In the genomic region with DNA sequence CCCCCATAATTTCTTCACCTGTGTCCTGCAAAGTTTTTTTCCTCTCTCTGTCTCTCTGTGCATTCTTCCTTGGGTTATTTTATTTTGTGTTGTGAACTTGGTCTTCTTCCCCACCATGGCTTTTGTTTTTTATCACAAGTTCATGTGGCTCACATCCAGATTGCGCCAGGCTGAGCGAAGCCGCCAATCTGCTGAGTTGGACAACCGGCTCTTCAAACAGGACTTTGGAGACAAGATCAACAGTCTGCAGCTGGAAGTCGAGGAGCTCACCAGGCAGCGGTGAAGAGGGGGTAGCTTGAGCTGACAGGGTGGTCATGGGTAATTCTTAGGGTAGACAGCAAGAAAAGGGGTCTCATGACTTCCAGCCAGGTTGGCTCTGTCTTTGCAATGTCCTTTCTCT, we compare ENCODE assay signal across 2 cellular contexts.
TF ChIP-seq lines count a peak whose summit lies in the region.

No MANE protein-coding gene starts in this region.

TF ChIP-seq in liver, 16 proteins besides CTCF, POLR2A, EP300 and RAD21 (continued from another document):
- TF ChIP-seq REST (IDR thresholded peaks at IDR 0.05) (no peak), ZBTB33 (IDR thresholded peaks at IDR 0.05) (no peak), HNF4G (IDR thresholded peaks at IDR 0.05) (no peak), ATF3 (IDR thresholded peaks at IDR 0.05) (no peak), FOXA1 (IDR thresholded peaks at IDR 0.05) (peak; percentile 17), SP1 (IDR thresholded peaks at IDR 0.05) (no peak), EGR1 (IDR thresholded peaks at IDR 0.05; ENCODE audit: low read depth in 2 of 2) (no peak), YY1 (IDR thresholded peaks at IDR 0.05) (peak; percentile 30), FOXA2 (IDR thresholded peaks at IDR 0.05) (no peak), TAF1 (conservative IDR thresholded peaks at IDR 0.05) (no peak), GABPA (IDR thresholded peaks at IDR 0.05 in 1 of 2, conservative IDR thresholded peaks at IDR 0.05 in 1 of 2) (no peak), NR2F2 (IDR thresholded peaks at IDR 0.05) (no peak), RXRA (IDR thresholded peaks at IDR 0.05) (peak in 1 of 2 donors; percentile 30)
- TF ChIP-seq, protein P1, sequence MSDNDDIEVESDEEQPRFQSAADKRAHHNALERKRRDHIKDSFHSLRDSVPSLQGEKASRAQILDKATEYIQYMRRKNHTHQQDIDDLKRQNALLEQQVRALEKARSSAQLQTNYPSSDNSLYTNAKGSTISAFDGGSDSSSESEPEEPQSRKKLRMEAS (IDR thresholded peaks at IDR 0.05), result no peak

TF ChIP-seq in HepG2, 621 proteins besides CTCF, POLR2A, EP300 and RAD21 (continued from another document):
- TF ChIP-seq GABPA (IDR thresholded peaks at IDR 0.05; ENCODE audit: low read depth, low read length) (no peak), GABPA (CRISPR knock-in tag; IDR thresholded peaks at IDR 0.05; ENCODE audit: low read depth) (no peak), NR2F2 (IDR thresholded peaks at IDR 0.05; ENCODE audit: borderline replicate concordance, low read depth) (no peak), ZNF615 (CRISPR knock-in tag; IDR thresholded peaks at IDR 0.05; ENCODE audit: borderline replicate concordance) (no peak), ZFP36 (IDR thresholded peaks at IDR 0.05; ENCODE audit: borderline replicate concordance, low read depth, low read length, partially characterized antibody) (no peak), ZNF788 (CRISPR knock-in tag; IDR thresholded peaks at IDR 0.05; ENCODE audit: borderline replicate concordance) (no peak), ZFY (CRISPR knock-in tag; IDR thresholded peaks at IDR 0.05) (no peak), STAT6 (CRISPR knock-in tag; IDR thresholded peaks at IDR 0.05; ENCODE audit: borderline replicate concordance) (no peak), XRCC5 (optimal IDR thresholded peaks at IDR 0.05; ENCODE audit: low read length) (no peak)
TF ChIP-seq in HepG2: peak in this region for 0.
